1 cellular context compared by ENCODE assay signal in the genomic region with DNA sequence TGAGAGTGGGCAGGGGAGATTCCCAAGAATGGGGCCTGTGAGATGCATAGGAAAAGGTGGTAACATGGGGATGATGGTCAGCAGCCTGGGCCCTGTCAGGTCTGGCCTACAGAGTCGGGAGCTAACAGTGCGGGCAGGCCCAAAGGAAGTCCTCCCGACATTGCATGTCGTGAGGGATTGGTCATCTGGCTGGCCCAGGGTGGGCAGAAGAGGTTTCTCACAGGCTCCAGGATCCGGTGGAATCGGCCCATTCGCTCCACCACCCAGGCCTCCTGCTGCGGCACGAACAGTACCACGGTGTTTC.
TF ChIP-seq lines count a peak whose summit lies in the region.

No MANE protein-coding gene starts in this region.

TF ChIP-seq in HepG2, 621 proteins besides CTCF, POLR2A, EP300 and RAD21:
- TF ChIP-seq, protein P1, sequence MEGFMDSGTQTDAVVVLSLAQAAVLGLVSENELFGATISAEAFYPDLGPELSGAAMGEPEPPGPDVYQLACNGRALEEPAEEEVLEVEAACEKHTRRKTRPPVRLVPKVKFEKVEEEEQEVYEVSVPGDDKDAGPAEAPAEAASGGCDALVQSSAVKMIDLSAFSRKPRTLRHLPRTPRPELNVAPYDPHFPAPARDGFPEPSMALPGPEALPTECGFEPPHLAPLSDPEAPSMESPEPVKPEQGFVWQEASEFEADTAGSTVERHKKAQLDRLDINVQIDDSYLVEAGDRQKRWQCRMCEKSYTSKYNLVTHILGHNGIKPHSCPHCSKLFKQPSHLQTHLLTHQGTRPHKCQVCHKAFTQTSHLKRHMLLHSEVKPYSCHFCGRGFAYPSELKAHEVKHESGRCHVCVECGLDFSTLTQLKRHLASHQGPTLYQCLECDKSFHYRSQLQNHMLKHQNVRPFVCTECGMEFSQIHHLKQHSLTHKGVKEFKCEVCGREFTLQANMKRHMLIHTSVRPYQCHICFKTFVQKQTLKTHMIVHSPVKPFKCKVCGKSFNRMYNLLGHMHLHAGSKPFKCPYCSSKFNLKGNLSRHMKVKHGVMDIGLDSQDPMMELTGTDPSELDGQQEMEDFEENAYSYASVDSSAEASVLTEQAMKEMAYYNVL (CRISPR knock-in tag; IDR thresholded peaks at IDR 0.05; ENCODE audit: borderline replicate concordance), result 0 out of 2 replicates have a peak, but pooled peaks have one; percentile 29
- TF ChIP-seq ZNF562 (CRISPR knock-in tag; IDR thresholded peaks at IDR 0.05; ENCODE audit: borderline replicate concordance) (no peak), NKX3-1 (CRISPR knock-in tag; IDR thresholded peaks at IDR 0.05) (0 out of 2 replicates have a peak, but pooled peaks have one; percentile 11), CHCHD3 (CRISPR knock-in tag; IDR thresholded peaks at IDR 0.05) (0 out of 2 replicates have a peak, but pooled peaks have one; percentile 19), ZNF496 (CRISPR knock-in tag; IDR thresholded peaks at IDR 0.05; ENCODE audit: insufficient replicate concordance) (no peak), XBP1 (CRISPR knock-in tag; IDR thresholded peaks at IDR 0.05) (no peak), MIER3 (CRISPR knock-in tag; IDR thresholded peaks at IDR 0.05; ENCODE audit: borderline replicate concordance) (no peak), ZNF570 (CRISPR knock-in tag; IDR thresholded peaks at IDR 0.05; ENCODE audit: borderline replicate concordance) (no peak), ZFX (CRISPR knock-in tag; IDR thresholded peaks at IDR 0.05; ENCODE audit: low read depth) (peak; percentile 80; the same call in 1 of the 2 replicates), ARNT (IDR thresholded peaks at IDR 0.05) (no peak), ELF4 (CRISPR knock-in tag; IDR thresholded peaks at IDR 0.05; ENCODE audit: borderline replicate concordance) (no peak), ZNF816 (CRISPR knock-in tag; IDR thresholded peaks at IDR 0.05; ENCODE audit: borderline replicate concordance) (no peak), SIN3A (IDR thresholded peaks at IDR 0.05; ENCODE audit: borderline replicate concordance, low read depth, low read length) (no peak), EEA1 (CRISPR knock-in tag; IDR thresholded peaks at IDR 0.05; ENCODE audit: borderline replicate concordance) (no peak), KLF15 (CRISPR knock-in tag; IDR thresholded peaks at IDR 0.05; ENCODE audit: borderline replicate concordance) (no peak), RBAK (CRISPR knock-in tag; IDR thresholded peaks at IDR 0.05) (no peak)
- TF ChIP-seq, protein P2, sequence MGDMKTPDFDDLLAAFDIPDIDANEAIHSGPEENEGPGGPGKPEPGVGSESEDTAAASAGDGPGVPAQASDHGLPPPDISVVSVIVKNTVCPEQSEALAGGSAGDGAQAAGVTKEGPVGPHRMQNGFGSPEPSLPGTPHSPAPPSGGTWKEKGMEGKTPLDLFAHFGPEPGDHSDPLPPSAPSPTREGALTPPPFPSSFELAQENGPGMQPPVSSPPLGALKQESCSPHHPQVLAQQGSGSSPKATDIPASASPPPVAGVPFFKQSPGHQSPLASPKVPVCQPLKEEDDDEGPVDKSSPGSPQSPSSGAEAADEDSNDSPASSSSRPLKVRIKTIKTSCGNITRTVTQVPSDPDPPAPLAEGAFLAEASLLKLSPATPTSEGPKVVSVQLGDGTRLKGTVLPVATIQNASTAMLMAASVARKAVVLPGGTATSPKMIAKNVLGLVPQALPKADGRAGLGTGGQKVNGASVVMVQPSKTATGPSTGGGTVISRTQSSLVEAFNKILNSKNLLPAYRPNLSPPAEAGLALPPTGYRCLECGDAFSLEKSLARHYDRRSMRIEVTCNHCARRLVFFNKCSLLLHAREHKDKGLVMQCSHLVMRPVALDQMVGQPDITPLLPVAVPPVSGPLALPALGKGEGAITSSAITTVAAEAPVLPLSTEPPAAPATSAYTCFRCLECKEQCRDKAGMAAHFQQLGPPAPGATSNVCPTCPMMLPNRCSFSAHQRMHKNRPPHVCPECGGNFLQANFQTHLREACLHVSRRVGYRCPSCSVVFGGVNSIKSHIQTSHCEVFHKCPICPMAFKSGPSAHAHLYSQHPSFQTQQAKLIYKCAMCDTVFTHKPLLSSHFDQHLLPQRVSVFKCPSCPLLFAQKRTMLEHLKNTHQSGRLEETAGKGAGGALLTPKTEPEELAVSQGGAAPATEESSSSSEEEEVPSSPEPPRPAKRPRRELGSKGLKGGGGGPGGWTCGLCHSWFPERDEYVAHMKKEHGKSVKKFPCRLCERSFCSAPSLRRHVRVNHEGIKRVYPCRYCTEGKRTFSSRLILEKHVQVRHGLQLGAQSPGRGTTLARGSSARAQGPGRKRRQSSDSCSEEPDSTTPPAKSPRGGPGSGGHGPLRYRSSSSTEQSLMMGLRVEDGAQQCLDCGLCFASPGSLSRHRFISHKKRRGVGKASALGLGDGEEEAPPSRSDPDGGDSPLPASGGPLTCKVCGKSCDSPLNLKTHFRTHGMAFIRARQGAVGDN (CRISPR knock-in tag; IDR thresholded peaks at IDR 0.05), result no peak
- TF ChIP-seq, protein P3, sequence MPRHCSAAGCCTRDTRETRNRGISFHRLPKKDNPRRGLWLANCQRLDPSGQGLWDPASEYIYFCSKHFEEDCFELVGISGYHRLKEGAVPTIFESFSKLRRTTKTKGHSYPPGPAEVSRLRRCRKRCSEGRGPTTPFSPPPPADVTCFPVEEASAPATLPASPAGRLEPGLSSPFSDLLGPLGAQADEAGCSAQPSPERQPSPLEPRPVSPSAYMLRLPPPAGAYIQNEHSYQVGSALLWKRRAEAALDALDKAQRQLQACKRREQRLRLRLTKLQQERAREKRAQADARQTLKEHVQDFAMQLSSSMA (CRISPR knock-in tag; IDR thresholded peaks at IDR 0.05), result 0 out of 2 replicates have a peak, but pooled peaks have one; percentile 18
- TF ChIP-seq, protein P4, sequence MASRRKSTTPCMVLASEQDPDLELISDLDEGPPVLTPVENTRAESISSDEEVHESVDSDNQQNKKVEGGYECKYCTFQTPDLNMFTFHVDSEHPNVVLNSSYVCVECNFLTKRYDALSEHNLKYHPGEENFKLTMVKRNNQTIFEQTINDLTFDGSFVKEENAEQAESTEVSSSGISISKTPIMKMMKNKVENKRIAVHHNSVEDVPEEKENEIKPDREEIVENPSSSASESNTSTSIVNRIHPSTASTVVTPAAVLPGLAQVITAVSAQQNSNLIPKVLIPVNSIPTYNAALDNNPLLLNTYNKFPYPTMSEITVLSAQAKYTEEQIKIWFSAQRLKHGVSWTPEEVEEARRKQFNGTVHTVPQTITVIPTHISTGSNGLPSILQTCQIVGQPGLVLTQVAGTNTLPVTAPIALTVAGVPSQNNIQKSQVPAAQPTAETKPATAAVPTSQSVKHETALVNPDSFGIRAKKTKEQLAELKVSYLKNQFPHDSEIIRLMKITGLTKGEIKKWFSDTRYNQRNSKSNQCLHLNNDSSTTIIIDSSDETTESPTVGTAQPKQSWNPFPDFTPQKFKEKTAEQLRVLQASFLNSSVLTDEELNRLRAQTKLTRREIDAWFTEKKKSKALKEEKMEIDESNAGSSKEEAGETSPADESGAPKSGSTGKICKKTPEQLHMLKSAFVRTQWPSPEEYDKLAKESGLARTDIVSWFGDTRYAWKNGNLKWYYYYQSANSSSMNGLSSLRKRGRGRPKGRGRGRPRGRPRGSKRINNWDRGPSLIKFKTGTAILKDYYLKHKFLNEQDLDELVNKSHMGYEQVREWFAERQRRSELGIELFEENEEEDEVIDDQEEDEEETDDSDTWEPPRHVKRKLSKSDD (CRISPR knock-in tag; IDR thresholded peaks at IDR 0.05; ENCODE audit: low read depth), result no peak
- TF ChIP-seq, protein P5, sequence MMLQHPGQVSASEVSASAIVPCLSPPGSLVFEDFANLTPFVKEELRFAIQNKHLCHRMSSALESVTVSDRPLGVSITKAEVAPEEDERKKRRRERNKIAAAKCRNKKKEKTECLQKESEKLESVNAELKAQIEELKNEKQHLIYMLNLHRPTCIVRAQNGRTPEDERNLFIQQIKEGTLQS (CRISPR knock-in tag; IDR thresholded peaks at IDR 0.05), result no peak
- TF ChIP-seq, protein P6, sequence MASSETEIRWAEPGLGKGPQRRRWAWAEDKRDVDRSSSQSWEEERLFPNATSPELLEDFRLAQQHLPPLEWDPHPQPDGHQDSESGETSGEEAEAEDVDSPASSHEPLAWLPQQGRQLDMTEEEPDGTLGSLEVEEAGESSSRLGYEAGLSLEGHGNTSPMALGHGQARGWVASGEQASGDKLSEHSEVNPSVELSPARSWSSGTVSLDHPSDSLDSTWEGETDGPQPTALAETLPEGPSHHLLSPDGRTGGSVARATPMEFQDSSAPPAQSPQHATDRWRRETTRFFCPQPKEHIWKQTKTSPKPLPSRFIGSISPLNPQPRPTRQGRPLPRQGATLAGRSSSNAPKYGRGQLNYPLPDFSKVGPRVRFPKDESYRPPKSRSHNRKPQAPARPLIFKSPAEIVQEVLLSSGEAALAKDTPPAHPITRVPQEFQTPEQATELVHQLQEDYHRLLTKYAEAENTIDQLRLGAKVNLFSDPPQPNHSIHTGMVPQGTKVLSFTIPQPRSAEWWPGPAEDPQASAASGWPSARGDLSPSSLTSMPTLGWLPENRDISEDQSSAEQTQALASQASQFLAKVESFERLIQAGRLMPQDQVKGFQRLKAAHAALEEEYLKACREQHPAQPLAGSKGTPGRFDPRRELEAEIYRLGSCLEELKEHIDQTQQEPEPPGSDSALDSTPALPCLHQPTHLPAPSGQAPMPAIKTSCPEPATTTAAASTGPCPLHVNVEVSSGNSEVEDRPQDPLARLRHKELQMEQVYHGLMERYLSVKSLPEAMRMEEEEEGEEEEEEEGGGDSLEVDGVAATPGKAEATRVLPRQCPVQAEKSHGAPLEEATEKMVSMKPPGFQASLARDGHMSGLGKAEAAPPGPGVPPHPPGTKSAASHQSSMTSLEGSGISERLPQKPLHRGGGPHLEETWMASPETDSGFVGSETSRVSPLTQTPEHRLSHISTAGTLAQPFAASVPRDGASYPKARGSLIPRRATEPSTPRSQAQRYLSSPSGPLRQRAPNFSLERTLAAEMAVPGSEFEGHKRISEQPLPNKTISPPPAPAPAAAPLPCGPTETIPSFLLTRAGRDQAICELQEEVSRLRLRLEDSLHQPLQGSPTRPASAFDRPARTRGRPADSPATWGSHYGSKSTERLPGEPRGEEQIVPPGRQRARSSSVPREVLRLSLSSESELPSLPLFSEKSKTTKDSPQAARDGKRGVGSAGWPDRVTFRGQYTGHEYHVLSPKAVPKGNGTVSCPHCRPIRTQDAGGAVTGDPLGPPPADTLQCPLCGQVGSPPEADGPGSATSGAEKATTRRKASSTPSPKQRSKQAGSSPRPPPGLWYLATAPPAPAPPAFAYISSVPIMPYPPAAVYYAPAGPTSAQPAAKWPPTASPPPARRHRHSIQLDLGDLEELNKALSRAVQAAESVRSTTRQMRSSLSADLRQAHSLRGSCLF (CRISPR knock-in tag; IDR thresholded peaks at IDR 0.05; ENCODE audit: borderline replicate concordance), result no peak
